Comparison of ENCODE assay signal across 1 cellular context in genomic region chr2:238136820-238137537, GRCh38.
TF ChIP-seq lines count a peak whose summit lies in the region.

No MANE protein-coding gene starts in this region.

TF ChIP-seq in K562, 482 proteins besides CTCF, POLR2A, EP300 and RAD21:
- no peak for TF ChIP-seq EP400 (IDR thresholded peaks at IDR 0.05)
- peak; percentile 62 for TF ChIP-seq CEBPB (tag; IDR thresholded peaks at IDR 0.05)
- TF ChIP-seq CEBPG (CRISPR knock-in tag; IDR thresholded peaks at IDR 0.05): peak; percentile 67
- TF ChIP-seq CEBPG (tag; conservative IDR thresholded peaks at IDR 0.05 in 1 of 2, IDR thresholded peaks at IDR 0.05 in 1 of 2): peak in 1 of 2 experiments; percentile 88; a peak in 2 of 4 replicates
